1 cellular context compared by ENCODE assay signal in genomic region chr5:172450861-172451695, GRCh38.
TF ChIP-seq lines count a peak whose summit lies in the region.

No MANE protein-coding gene starts in this region.

TF ChIP-seq in HepG2, 621 proteins besides CTCF, POLR2A, EP300 and RAD21 (continued from another document and continues in another):
- TF ChIP-seq ZFP1 (CRISPR knock-in tag; IDR thresholded peaks at IDR 0.05) (no peak), ARID3A (IDR thresholded peaks at IDR 0.05; ENCODE audit: low read depth, low read length) (no peak), CREB3 (CRISPR knock-in tag; IDR thresholded peaks at IDR 0.05) (no peak), SIN3B (IDR thresholded peaks at IDR 0.05; ENCODE audit: low read length) (no peak), RFX3 (CRISPR knock-in tag; IDR thresholded peaks at IDR 0.05) (no peak), ZNF768 (CRISPR knock-in tag; IDR thresholded peaks at IDR 0.05) (peak; percentile 97; the same call in 1 of the 2 replicates), REPIN1 (CRISPR knock-in tag; IDR thresholded peaks at IDR 0.05; ENCODE audit: borderline replicate concordance, low read depth) (no peak), KMT2B (CRISPR knock-in tag; IDR thresholded peaks at IDR 0.05) (no peak), ZNF484 (CRISPR knock-in tag; IDR thresholded peaks at IDR 0.05; ENCODE audit: borderline replicate concordance, low read depth) (no peak), ZBTB43 (CRISPR knock-in tag; conservative IDR thresholded peaks at IDR 0.05) (no peak), ZNF510 (CRISPR knock-in tag; IDR thresholded peaks at IDR 0.05; ENCODE audit: low read depth) (no peak), BHLHE40 (IDR thresholded peaks at IDR 0.05; ENCODE audit: low read length) (no peak), TOE1 (CRISPR knock-in tag; IDR thresholded peaks at IDR 0.05) (no peak), PAWR (CRISPR knock-in tag; IDR thresholded peaks at IDR 0.05; ENCODE audit: borderline replicate concordance) (no peak), ZMYM2 (CRISPR knock-in tag; IDR thresholded peaks at IDR 0.05) (no peak), PITX1 (CRISPR knock-in tag; IDR thresholded peaks at IDR 0.05) (no peak), ZNF784 (CRISPR knock-in tag; IDR thresholded peaks at IDR 0.05; ENCODE audit: borderline replicate concordance) (no peak), ZNF615 (CRISPR knock-in tag; IDR thresholded peaks at IDR 0.05; ENCODE audit: borderline replicate concordance) (no peak), ZNF101 (CRISPR knock-in tag; IDR thresholded peaks at IDR 0.05; ENCODE audit: borderline replicate concordance, low read depth) (no peak), SAFB2 (CRISPR knock-in tag; IDR thresholded peaks at IDR 0.05; ENCODE audit: borderline replicate concordance, low read depth) (no peak), GATAD1 (CRISPR knock-in tag; IDR thresholded peaks at IDR 0.05) (no peak), ZNF792 (CRISPR knock-in tag; IDR thresholded peaks at IDR 0.05) (no peak), AKNA (CRISPR knock-in tag; IDR thresholded peaks at IDR 0.05; ENCODE audit: borderline replicate concordance) (no peak), ZNF331 (CRISPR knock-in tag; IDR thresholded peaks at IDR 0.05) (no peak), ZNF33A (CRISPR knock-in tag; IDR thresholded peaks at IDR 0.05; ENCODE audit: borderline replicate concordance) (no peak), MEIS1 (CRISPR knock-in tag; IDR thresholded peaks at IDR 0.05; ENCODE audit: borderline replicate concordance) (no peak), NFRKB (IDR thresholded peaks at IDR 0.05) (no peak), ZNF274 (CRISPR knock-in tag; IDR thresholded peaks at IDR 0.05) (no peak), ZBTB4 (CRISPR knock-in tag; IDR thresholded peaks at IDR 0.05; ENCODE audit: borderline replicate concordance) (0 out of 2 replicates have a peak, but pooled peaks have one; percentile 24), FOSL2 (CRISPR knock-in tag; IDR thresholded peaks at IDR 0.05) (no peak), CBFB (CRISPR knock-in tag; IDR thresholded peaks at IDR 0.05) (no peak), SMC3 (IDR thresholded peaks at IDR 0.05; ENCODE audit: low read length) (peak; percentile 45; the same call in 1 of the 2 replicates), SOX13 (IDR thresholded peaks at IDR 0.05) (no peak), SOX13 (CRISPR knock-in tag; conservative IDR thresholded peaks at IDR 0.05 in 1 of 2, IDR thresholded peaks at IDR 0.05 in 1 of 2) (no peak), ZFP41 (CRISPR knock-in tag; IDR thresholded peaks at IDR 0.05; ENCODE audit: borderline replicate concordance) (no peak), BATF2 (CRISPR knock-in tag; IDR thresholded peaks at IDR 0.05) (no peak), ZFX (CRISPR knock-in tag; IDR thresholded peaks at IDR 0.05; ENCODE audit: low read depth) (no peak), MLXIP (CRISPR knock-in tag; IDR thresholded peaks at IDR 0.05; ENCODE audit: borderline replicate concordance) (no peak), ZKSCAN5 (CRISPR knock-in tag; IDR thresholded peaks at IDR 0.05) (no peak), ZGPAT (CRISPR knock-in tag; IDR thresholded peaks at IDR 0.05) (no peak), ZBTB21 (CRISPR knock-in tag; IDR thresholded peaks at IDR 0.05) (no peak)
